11 cellular contexts compared by ENCODE assay signal in the genomic region with DNA sequence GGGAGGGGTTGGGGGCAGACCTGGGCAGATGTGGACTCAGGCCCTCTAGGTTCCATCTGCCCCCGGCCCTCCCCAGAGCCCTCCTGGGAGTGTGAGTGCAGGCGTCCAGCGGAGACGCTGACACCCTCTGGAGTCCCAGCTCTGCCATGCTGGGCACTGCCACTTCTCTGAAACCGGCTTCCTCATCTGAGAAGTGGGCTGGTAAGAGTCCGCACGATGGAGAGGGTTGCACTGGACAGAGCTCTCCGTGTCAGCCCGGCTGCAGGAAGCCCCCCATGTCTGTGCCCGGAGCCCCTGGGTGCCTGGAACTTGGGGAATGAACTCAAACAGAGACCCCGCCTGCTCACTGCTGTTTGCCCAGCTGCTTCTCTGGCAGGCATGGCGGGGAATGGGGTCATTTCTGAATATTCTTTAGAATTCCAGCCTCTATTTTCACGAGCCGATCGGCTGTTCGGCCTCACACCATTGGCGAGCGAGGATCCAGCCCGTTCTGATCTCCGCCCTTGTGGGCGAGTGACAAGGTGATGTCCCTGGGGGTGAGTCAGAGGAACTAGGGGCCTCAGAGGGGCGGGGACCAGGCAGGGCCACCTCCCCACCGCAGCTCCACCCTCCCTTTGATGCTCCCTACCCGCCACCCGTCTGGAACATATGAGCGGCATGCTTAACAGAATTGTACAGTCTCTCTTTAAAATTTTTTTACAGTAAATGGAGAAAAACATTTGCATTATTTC. TPM values are rescaled to one million over a fixed set of nuclear protein-coding genes. Genes with fewer than 3 reads are reported as not detected.
DNase-seq lines count a peak whose midpoint lies in the region; TF ChIP-seq lines count a peak whose summit lies in the region.
"Had no signal": no experiment of that assay in that cellular context is flagged by ENCODE, and none has a peak within 500 bp of the region (broad histone marks: within the 10 kb centered on the region; RNA-seq: fewer than 3 reads in every experiment).

No MANE protein-coding gene starts in this region.

- H3K4me2 ChIP-seq in BLaER1 (peak overlapping the region; percentile 98), trophoblast cell (ENCODE audit: low read length) (no peak overlapping the region)

- H3K4ac ChIP-seq in trophoblast cell (ENCODE audit: low read depth, low read length), result no peak overlapping the region

- peak overlapping the region; percentile 69 for H3K27ac Mint-ChIP-seq in activated T-cell treated with anti-CD3 and anti-CD28 coated beads, Interleukin-2, amount 50 U/mL, for 24 hours
- H3K27ac Mint-ChIP-seq in nephron progenitor cell, result peak overlapping the region; percentile 71

- H2BK5ac ChIP-seq in trophoblast cell (ENCODE audit: low read depth, low read length, poor library complexity), result no peak overlapping the region

- H4K8ac ChIP-seq in trophoblast cell (ENCODE audit: low read depth, low read length), result no peak overlapping the region

- peaks cover 26% of the 10 kb centered on the region for H3K27me3 Mint-ChIP-seq in activated T-cell treated with anti-CD3 and anti-CD28 coated beads, Interleukin-2, amount 50 U/mL, for 24 hours
- peaks cover 7% of the 10 kb centered on the region for H3K27me3 Mint-ChIP-seq in nephron progenitor cell (ENCODE audit: low read depth, poor library complexity)

- H3K79me1 ChIP-seq in trophoblast cell (ENCODE audit: low read length), result no peaks in the 10 kb centered on the region

- H4K12ac ChIP-seq in trophoblast cell (ENCODE audit: low read depth, low read length), result no peak overlapping the region

- H3K18ac ChIP-seq in trophoblast cell (ENCODE audit: low read length), result no peak overlapping the region

- WGBS in trophoblast cell (ENCODE audit: extremely low coverage, insufficient coverage, insufficient read length), result no CpG with 5 or more reads among the region's 26 CpGs

- H2AFZ ChIP-seq in trophoblast cell (ENCODE audit: insufficient read depth, low read length, poor library complexity), result no peak overlapping the region

- H3K36me3 Mint-ChIP-seq in activated T-cell treated with anti-CD3 and anti-CD28 coated beads, Interleukin-2, amount 50 U/mL, for 24 hours (ENCODE audit: low read depth), result no peaks in the 10 kb centered on the region
- H3K36me3 Mint-ChIP-seq in nephron progenitor cell (ENCODE audit: low read depth), result no peaks in the 10 kb centered on the region

- H3K9me3 ChIP-seq in BLaER1 (no peaks in the 10 kb centered on the region), trophoblast cell (ENCODE audit: insufficient read depth, low read depth, low read length) (no peaks in the 10 kb centered on the region)
- H3K9me3 ChIP-seq: testis had no signal

- H3K4me3 ChIP-seq in BLaER1, result no peak overlapping the region; the same call in 1 of the 2 replicates
- no peak overlapping the region for H3K4me3 ChIP-seq in trophoblast cell (ENCODE audit: low read depth, low read length)
- H3K4me3 ChIP-seq: testis had no signal

- no peak for TF ChIP-seq CTCF in nephron progenitor cell (IDR thresholded peaks at IDR 0.05)

- H3K4me1 ChIP-seq in BLaER1 (peaks cover 70% of the 10 kb centered on the region), trophoblast cell (ENCODE audit: control insufficient read depth in 1 of 2, insufficient read depth in 2 of 2, low read length in 2 of 2) (peaks cover 6 to 9% of the 10 kb centered on the region in 2 experiments)

- H3K27ac ChIP-seq in BLaER1 (no peak overlapping the region), trophoblast cell (ENCODE audit: low read depth, low read length) (no peak overlapping the region)
- H3K27ac ChIP-seq: testis had no signal

- no peak overlapping the region for H3K4me3 Mint-ChIP-seq in activated T-cell treated with anti-CD3 and anti-CD28 coated beads, Interleukin-2, amount 50 U/mL, for 24 hours
- peak overlapping the region; percentile 61 for H3K4me3 Mint-ChIP-seq in nephron progenitor cell

- peaks cover 17% of the 10 kb centered on the region for H3K4me1 Mint-ChIP-seq in activated T-cell treated with anti-CD3 and anti-CD28 coated beads, Interleukin-2, amount 50 U/mL, for 24 hours (ENCODE audit: low read depth)
- H3K4me1 Mint-ChIP-seq in nephron progenitor cell, result peaks cover 42% of the 10 kb centered on the region

- no peak overlapping the region for H2BK12ac ChIP-seq in trophoblast cell (ENCODE audit: low read length)

- no peaks in the 10 kb centered on the region for H3K36me3 ChIP-seq in BLaER1
- no peaks in the 10 kb centered on the region for H3K36me3 ChIP-seq in trophoblast cell (ENCODE audit: control insufficient read depth in 1 of 2, insufficient read depth in 2 of 2, low read length in 2 of 2)

- no peak overlapping the region for H2BK120ac ChIP-seq in trophoblast cell (ENCODE audit: insufficient read depth, low read length, poor library complexity)

- no peaks in the 10 kb centered on the region for H3K79me2 ChIP-seq in trophoblast cell (ENCODE audit: control insufficient read depth, insufficient read depth, low read length, poor library complexity)

- peak; percentile 72 for DNase-seq in NOMO-1 treated with dmso at 0.1 percent for 144 hours (lab: John Stamatoyannopoulos, UW; ENCODE audit: unreplicated experiment)
- peak; percentile 71 for DNase-seq in activated T-cell treated with anti-CD3 and anti-CD28 coated beads, Interleukin-2, amount 50 U/mL, for 24 hours
- DNase-seq in nephron progenitor cell, result no peak
- no peak for DNase-seq in amniotic stem cell (lab: John Stamatoyannopoulos, UW)
- DNase-seq in COLO668 (lab: John Stamatoyannopoulos, UW; ENCODE audit: unreplicated experiment), result no peak
- DNase-seq in trophoblast cell, result no peak
- no peak for DNase-seq in cerebellum (ENCODE audit: low spot score)
- DNase-seq: NCI-H2107, testis had no signal

- H4K91ac ChIP-seq in trophoblast cell (ENCODE audit: low read depth, low read length), result no peak overlapping the region

- H4K20me1 ChIP-seq in BLaER1, result peaks cover 29% of the 10 kb centered on the region; the same call in 1 of the 2 replicates

- H3K9ac ChIP-seq in BLaER1 (no peak overlapping the region), trophoblast cell (ENCODE audit: low read length) (no peak overlapping the region)

- H3K14ac ChIP-seq in trophoblast cell (ENCODE audit: low read length), result no peak overlapping the region

- H3K23ac ChIP-seq in trophoblast cell (ENCODE audit: low read length), result no peak overlapping the region

- H3K9me3 Mint-ChIP-seq in activated T-cell treated with anti-CD3 and anti-CD28 coated beads, Interleukin-2, amount 50 U/mL, for 24 hours, result no peaks in the 10 kb centered on the region
- H3K9me3 Mint-ChIP-seq in nephron progenitor cell, result no peaks in the 10 kb centered on the region

- H2AK5ac ChIP-seq in trophoblast cell (ENCODE audit: low read length), result no peak overlapping the region

- H3K27me3 ChIP-seq in BLaER1, result 0 out of 2 replicates have a peak, but pooled peaks cover 2% of the 10 kb centered on the region
- no peaks in the 10 kb centered on the region for H3K27me3 ChIP-seq in trophoblast cell (ENCODE audit: insufficient read depth, low read length)
- H3K27me3 ChIP-seq: testis had no signal

RNA-seq across cellular contexts. Expression of a gene that starts 47.8 kb away (rescaled TPM):
- 0.85 and 0.90 TPM in 2 replicates for polyA plus RNA-seq in trophoblast cell (2013)
- total RNA-seq in cerebellum, result not detected
- polyA plus RNA-seq: BJ had no signal

Comparison
In these comparisons a context has a peak if more than half of its experiments do, and no peak if none do; other contexts are left out.
1. DNase-seq: peak in NOMO-1 treated with dmso at 0.1 percent for 144 hours (single experiment) and activated T-cell treated with anti-CD3 and anti-CD28 coated beads, Interleukin-2, amount 50 U/mL, for 24 hours (single experiment); none in nephron progenitor cell (single experiment), amniotic stem cell (single experiment), COLO668 (single experiment), trophoblast cell (0 of 2) and cerebellum (single experiment).